In genomic region chr2:140542627-140543026, GRCh38 we compare ENCODE assay signal across 16 cellular contexts.
"Had no signal": no experiment of that assay in that cellular context is flagged by ENCODE, and none has a peak within 500 bp of the region (broad histone marks: within the 10 kb centered on the region; RNA-seq: fewer than 3 reads in every experiment).

No MANE protein-coding gene starts in this region.

- ATAC-seq: activated CD4-positive, alpha-beta T cell treated with anti-CD3 and anti-CD28 coated beads for 36 hours; activated CD8-positive, alpha-beta T cell treated with anti-CD3 and anti-CD28 coated beads for 36 hours; activated T-cell treated with anti-CD3 and anti-CD28 coated beads, Interleukin-2, amount 50 U/mL, for 4 hours; body of pancreas; left ventricle myocardium superior; naive thymus-derived CD8-positive, alpha-beta T cell had no signal

- DNase-seq: activated CD4-positive, alpha-beta T cell treated with anti-CD3 and anti-CD28 coated beads for 36 hours; activated CD8-positive, alpha-beta T cell treated with anti-CD3 and anti-CD28 coated beads for 36 hours; activated effector memory CD4-positive, alpha-beta T cell treated with Interleukin-2 at 50 U/mL for 16 hours; activated T-cell treated with anti-CD3 and anti-CD28 coated beads, Interleukin-2, amount 50 U/mL, for 4 hours; amniotic stem cell; body of pancreas; caudate nucleus; erythroblast; islet precursor cell; left ventricle myocardium superior; naive thymus-derived CD8-positive, alpha-beta T cell; stimulated activated CD4-positive, alpha-beta T cell treated with anti-CD3 and anti-CD28 coated beads, Interleukin-2, amount 100 ng/mL, for 24 hours; stomach; WERI-Rb-1 had no signal

- H3K4me3 Mint-ChIP-seq: activated CD4-positive, alpha-beta T cell treated with anti-CD3 and anti-CD28 coated beads for 36 hours; activated CD8-positive, alpha-beta T cell treated with anti-CD3 and anti-CD28 coated beads for 36 hours; activated naive CD4-positive, alpha-beta T cell treated with anti-CD3 and anti-CD28 coated beads, Interleukin-2, amount 50 U/mL, for 24 hours; activated T-cell treated with anti-CD3 and anti-CD28 coated beads, Interleukin-2, amount 50 U/mL, for 4 hours; memory B cell; naive thymus-derived CD8-positive, alpha-beta T cell had no signal

- H3K27ac Mint-ChIP-seq: activated CD4-positive, alpha-beta T cell treated with anti-CD3 and anti-CD28 coated beads for 36 hours; activated CD8-positive, alpha-beta T cell treated with anti-CD3 and anti-CD28 coated beads for 36 hours; activated naive CD4-positive, alpha-beta T cell treated with anti-CD3 and anti-CD28 coated beads, Interleukin-2, amount 50 U/mL, for 24 hours; memory B cell; naive thymus-derived CD8-positive, alpha-beta T cell had no signal

- H3K36me3 Mint-ChIP-seq: activated naive CD4-positive, alpha-beta T cell treated with anti-CD3 and anti-CD28 coated beads, Interleukin-2, amount 50 U/mL, for 24 hours; memory B cell; naive thymus-derived CD8-positive, alpha-beta T cell had no signal

- H3K4me1 Mint-ChIP-seq: activated CD4-positive, alpha-beta T cell treated with anti-CD3 and anti-CD28 coated beads for 36 hours; activated naive CD4-positive, alpha-beta T cell treated with anti-CD3 and anti-CD28 coated beads, Interleukin-2, amount 50 U/mL, for 24 hours; memory B cell; naive thymus-derived CD8-positive, alpha-beta T cell had no signal

- H3K27me3 Mint-ChIP-seq: activated CD4-positive, alpha-beta T cell treated with anti-CD3 and anti-CD28 coated beads for 36 hours; activated CD8-positive, alpha-beta T cell treated with anti-CD3 and anti-CD28 coated beads for 36 hours; activated naive CD4-positive, alpha-beta T cell treated with anti-CD3 and anti-CD28 coated beads, Interleukin-2, amount 50 U/mL, for 24 hours; memory B cell; naive thymus-derived CD8-positive, alpha-beta T cell had no signal
